In the genomic region with DNA sequence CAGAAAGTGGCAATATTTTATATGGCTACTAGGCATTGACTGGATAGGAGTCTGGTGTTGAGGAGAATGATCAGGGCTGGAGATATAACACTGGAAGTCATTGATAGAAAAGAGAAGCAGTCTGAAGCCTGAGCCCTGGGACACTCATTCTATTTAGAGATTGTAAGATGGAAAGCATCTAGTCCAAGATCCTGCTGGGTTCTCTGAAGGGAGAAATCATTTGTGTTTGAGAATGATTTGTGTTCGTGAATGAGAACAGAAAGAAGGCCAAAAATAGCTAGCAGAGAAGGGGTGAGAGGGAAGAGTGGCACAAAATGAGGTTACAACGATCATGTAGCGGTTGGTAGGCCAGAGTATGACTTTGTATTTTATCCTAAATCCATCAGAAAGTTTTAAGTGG, we compare ENCODE assay signal across 32 cellular contexts. TPM values are rescaled to one million over a fixed set of nuclear protein-coding genes. Genes with fewer than 3 reads are reported as not detected.
"Had no signal": no experiment of that assay in that cellular context is flagged by ENCODE, and none has a peak within 500 bp of the region (broad histone marks: within the 10 kb centered on the region; RNA-seq: fewer than 3 reads in every experiment).

No MANE protein-coding gene starts in this region.

- H3K9me3 ChIP-seq: adrenal gland, body of pancreas, esophagus muscularis mucosa, gastrocnemius medialis, heart left ventricle had no signal

- H3K4me3 Mint-ChIP-seq: activated CD4-positive, alpha-beta memory T cell treated with anti-CD3 and anti-CD28 coated beads for 36 hours; activated CD4-positive, alpha-beta T cell treated with anti-CD3 and anti-CD28 coated beads for 36 hours; activated CD4-positive, alpha-beta T cell treated with anti-CD3 and anti-CD28 coated beads, Interleukin-2, amount 10 ng/mL, durations not matched to agents 24 days and 14 days; activated CD8-positive, alpha-beta memory T cell treated with anti-CD3 and anti-CD28 coated beads, Interleukin-2, amount 10 ng/mL, durations not matched to agents 7 days and 5 days; activated CD8-positive, alpha-beta T cell treated with anti-CD3 and anti-CD28 coated beads, Interleukin-2, amount 10 ng/mL, durations not matched to agents 7 days and 5 days; activated naive CD4-positive, alpha-beta T cell treated with anti-CD3 and anti-CD28 coated beads for 36 hours; activated naive CD4-positive, alpha-beta T cell treated with anti-CD3 and anti-CD28 coated beads, Interleukin-2, amount 50 U/mL, for 24 hours; activated naive CD8-positive, alpha-beta T cell treated with anti-CD3 and anti-CD28 coated beads for 36 hours; activated naive CD8-positive, alpha-beta T cell treated with anti-CD3 and anti-CD28 coated beads, Interleukin-2, amount 50 U/mL, for 24 hours; activated T-helper 1 cell treated with anti-CD3 and anti-CD28 coated beads, Interleukin-12 subunit alpha, Interleukin-12 subunit beta, Interleukin-2, Interleukin-4 antibody, amounts not matched to agents 30 ng/mL and 10 ng/mL and 1 ng/mL, durations not matched to agents 14 hours and 24 hours and 36 hours; dendritic cell treated with granulocyte-macrophage colony-stimulating factor and Interleukin-4, amounts not matched to agents 40 ng/mL and 50 ng/mL, for 4 days had no signal

- H3K4me3 ChIP-seq: adrenal gland, body of pancreas, coronary artery, dorsolateral prefrontal cortex, esophagus muscularis mucosa, gastrocnemius medialis, heart left ventricle had no signal

- H3K27ac Mint-ChIP-seq: activated CD4-positive, alpha-beta memory T cell treated with anti-CD3 and anti-CD28 coated beads for 36 hours; activated CD4-positive, alpha-beta T cell treated with anti-CD3 and anti-CD28 coated beads for 36 hours; activated CD4-positive, alpha-beta T cell treated with anti-CD3 and anti-CD28 coated beads, Interleukin-2, amount 10 ng/mL, durations not matched to agents 24 days and 14 days; activated CD8-positive, alpha-beta memory T cell treated with anti-CD3 and anti-CD28 coated beads, Interleukin-2, amount 10 ng/mL, durations not matched to agents 7 days and 5 days; activated CD8-positive, alpha-beta T cell treated with anti-CD3 and anti-CD28 coated beads, Interleukin-2, amount 10 ng/mL, durations not matched to agents 7 days and 5 days; activated naive CD4-positive, alpha-beta T cell treated with anti-CD3 and anti-CD28 coated beads for 36 hours; activated naive CD4-positive, alpha-beta T cell treated with anti-CD3 and anti-CD28 coated beads, Interleukin-2, amount 50 U/mL, for 24 hours; activated naive CD8-positive, alpha-beta T cell treated with anti-CD3 and anti-CD28 coated beads for 36 hours; activated naive CD8-positive, alpha-beta T cell treated with anti-CD3 and anti-CD28 coated beads, Interleukin-2, amount 50 U/mL, for 24 hours; activated T-helper 1 cell treated with anti-CD3 and anti-CD28 coated beads, Interleukin-12 subunit alpha, Interleukin-12 subunit beta, Interleukin-2, Interleukin-4 antibody, amounts not matched to agents 30 ng/mL and 10 ng/mL and 1 ng/mL, durations not matched to agents 14 hours and 24 hours and 36 hours; activated T-helper 2 cell treated with anti-CD3 and anti-CD28 coated beads, Interferon-gamma antibody, Interleukin-2, Interleukin-4, amounts not matched to agents 10 μg/mL and 5 μg/mL and 100 μg/mL, durations not matched to agents 14 hours and 24 hours and 36 hours had no signal

- H3K36me3 ChIP-seq: adrenal gland, esophagus muscularis mucosa, gastrocnemius medialis, heart left ventricle had no signal

- H3K36me3 Mint-ChIP-seq: activated CD4-positive, alpha-beta memory T cell treated with anti-CD3 and anti-CD28 coated beads for 36 hours; activated CD8-positive, alpha-beta memory T cell treated with anti-CD3 and anti-CD28 coated beads, Interleukin-2, amount 10 ng/mL, durations not matched to agents 7 days and 5 days; activated naive CD4-positive, alpha-beta T cell treated with anti-CD3 and anti-CD28 coated beads, Interleukin-2, amount 50 U/mL, for 24 hours; activated naive CD8-positive, alpha-beta T cell treated with anti-CD3 and anti-CD28 coated beads for 36 hours had no signal

- H3K4me1 Mint-ChIP-seq: activated CD4-positive, alpha-beta T cell treated with anti-CD3 and anti-CD28 coated beads for 36 hours; activated CD4-positive, alpha-beta T cell treated with anti-CD3 and anti-CD28 coated beads, Interleukin-2, amount 10 ng/mL, durations not matched to agents 24 days and 14 days; activated CD8-positive, alpha-beta memory T cell treated with anti-CD3 and anti-CD28 coated beads, Interleukin-2, amount 10 ng/mL, durations not matched to agents 7 days and 5 days; activated naive CD4-positive, alpha-beta T cell treated with anti-CD3 and anti-CD28 coated beads, Interleukin-2, amount 50 U/mL, for 24 hours; activated naive CD8-positive, alpha-beta T cell treated with anti-CD3 and anti-CD28 coated beads for 36 hours; activated naive CD8-positive, alpha-beta T cell treated with anti-CD3 and anti-CD28 coated beads, Interleukin-2, amount 50 U/mL, for 24 hours had no signal

- H3K9me3 Mint-ChIP-seq: activated CD4-positive, alpha-beta memory T cell treated with anti-CD3 and anti-CD28 coated beads for 36 hours; activated CD4-positive, alpha-beta T cell treated with anti-CD3 and anti-CD28 coated beads, Interleukin-2, amount 10 ng/mL, durations not matched to agents 24 days and 14 days; activated naive CD4-positive, alpha-beta T cell treated with anti-CD3 and anti-CD28 coated beads for 36 hours; activated naive CD4-positive, alpha-beta T cell treated with anti-CD3 and anti-CD28 coated beads, Interleukin-2, amount 50 U/mL, for 24 hours; activated naive CD8-positive, alpha-beta T cell treated with anti-CD3 and anti-CD28 coated beads for 36 hours; activated naive CD8-positive, alpha-beta T cell treated with anti-CD3 and anti-CD28 coated beads, Interleukin-2, amount 50 U/mL, for 24 hours; activated T-helper 1 cell treated with anti-CD3 and anti-CD28 coated beads, Interleukin-12 subunit alpha, Interleukin-12 subunit beta, Interleukin-2, Interleukin-4 antibody, amounts not matched to agents 30 ng/mL and 10 ng/mL and 1 ng/mL, durations not matched to agents 14 hours and 24 hours and 36 hours; activated T-helper 2 cell treated with anti-CD3 and anti-CD28 coated beads, Interferon-gamma antibody, Interleukin-2, Interleukin-4, amounts not matched to agents 10 μg/mL and 5 μg/mL and 100 μg/mL, durations not matched to agents 14 hours and 24 hours and 36 hours; dendritic cell treated with granulocyte-macrophage colony-stimulating factor and Interleukin-4, amounts not matched to agents 40 ng/mL and 50 ng/mL, for 4 days had no signal

- ATAC-seq: activated CD4-positive, alpha-beta T cell treated with anti-CD3 and anti-CD28 coated beads for 36 hours; activated CD8-positive, alpha-beta memory T cell treated with anti-CD3 and anti-CD28 coated beads, Interleukin-2, amount 10 ng/mL, durations not matched to agents 7 days and 5 days; activated CD8-positive, alpha-beta T cell treated with anti-CD3 and anti-CD28 coated beads, Interleukin-2, amount 10 ng/mL, durations not matched to agents 7 days and 5 days; activated naive CD8-positive, alpha-beta T cell treated with anti-CD3 and anti-CD28 coated beads, Interleukin-2, amount 50 U/mL, for 24 hours; body of pancreas; foreskin keratinocyte; gastrocnemius medialis; heart left ventricle had no signal

- H3K27me3 ChIP-seq: adrenal gland, body of pancreas, dorsolateral prefrontal cortex, esophagus muscularis mucosa, foreskin keratinocyte, gastrocnemius medialis, heart left ventricle had no signal

- H3K4me1 ChIP-seq: adrenal gland, body of pancreas, esophagus muscularis mucosa, gastrocnemius medialis, heart left ventricle had no signal

- DNase-seq: activated CD4-positive, alpha-beta memory T cell treated with anti-CD3 and anti-CD28 coated beads for 36 hours; activated CD4-positive, alpha-beta T cell treated with anti-CD3 and anti-CD28 coated beads for 36 hours; activated CD4-positive, alpha-beta T cell treated with anti-CD3 and anti-CD28 coated beads, Interleukin-2, amount 10 ng/mL, durations not matched to agents 24 days and 14 days; activated CD4-positive, CD25-positive, alpha-beta regulatory T cell; activated CD4-positive, CD25-positive, alpha-beta regulatory T cell treated with anti-CD3 and anti-CD28 coated beads, Interleukin-2, amount 50 U/mL, for 72 hours; activated CD8-positive, alpha-beta memory T cell treated with anti-CD3 and anti-CD28 coated beads, Interleukin-2, amount 10 ng/mL, durations not matched to agents 7 days and 5 days; activated CD8-positive, alpha-beta memory T cell treated with anti-CD3 and anti-CD28 coated beads, Interleukin-2, amount 50 U/mL, for 4 hours; activated CD8-positive, alpha-beta T cell treated with anti-CD3 and anti-CD28 coated beads, Interleukin-2, amount 10 ng/mL, durations not matched to agents 7 days and 5 days; activated effector memory CD4-positive, alpha-beta T cell treated with anti-CD3 and anti-CD28 coated beads, Interleukin-2, amount 50 U/mL, for 16 hours; activated naive CD4-positive, alpha-beta T cell treated with anti-CD3 and anti-CD28 coated beads for 36 hours; activated naive CD8-positive, alpha-beta T cell treated with anti-CD3 and anti-CD28 coated beads for 36 hours; activated naive CD8-positive, alpha-beta T cell treated with anti-CD3 and anti-CD28 coated beads, Interleukin-2, amount 50 U/mL, for 24 hours; activated T-cell treated with anti-CD3 and anti-CD28 coated beads, Interleukin-2, amount 50 U/mL, for 1 hour; activated T-cell treated with anti-CD3 and anti-CD28 coated beads, Interleukin-2, amount 50 U/mL, for 48 hours; adrenal gland; amygdala; aorta; body of pancreas; dorsolateral prefrontal cortex; effector memory CD4-positive, alpha-beta T cell; foreskin keratinocyte; gastrocnemius medialis; glutamatergic neuron; heart left ventricle; T-helper 2 cell had no signal

RNA-seq across cellular contexts. Expression of gene CDK15, which starts 18.0 kb away (rescaled TPM):
- total RNA-seq: activated CD4-positive, alpha-beta memory T cell treated with anti-CD3 and anti-CD28 coated beads for 36 hours; activated CD4-positive, alpha-beta T cell treated with anti-CD3 and anti-CD28 coated beads for 36 hours; activated CD4-positive, alpha-beta T cell treated with anti-CD3 and anti-CD28 coated beads, Interleukin-2, amount 10 ng/mL, durations not matched to agents 24 days and 14 days; activated CD8-positive, alpha-beta memory T cell treated with anti-CD3 and anti-CD28 coated beads for 36 hours; activated CD8-positive, alpha-beta memory T cell treated with anti-CD3 and anti-CD28 coated beads, Interleukin-2, amount 10 ng/mL, durations not matched to agents 7 days and 5 days; activated CD8-positive, alpha-beta T cell treated with anti-CD3 and anti-CD28 coated beads, Interleukin-2, amount 10 ng/mL, durations not matched to agents 7 days and 5 days; activated naive CD4-positive, alpha-beta T cell treated with anti-CD3 and anti-CD28 coated beads for 36 hours; activated naive CD8-positive, alpha-beta T cell treated with anti-CD3 and anti-CD28 coated beads for 36 hours; activated T-helper 1 cell treated with anti-CD3 and anti-CD28 coated beads, Interleukin-12 subunit alpha, Interleukin-12 subunit beta, Interleukin-2, Interleukin-4 antibody, amounts not matched to agents 30 ng/mL and 10 ng/mL and 1 ng/mL, durations not matched to agents 14 hours and 24 hours and 36 hours; activated T-helper 2 cell treated with anti-CD3 and anti-CD28 coated beads, Interferon-gamma antibody, Interleukin-2, Interleukin-4, amounts not matched to agents 10 μg/mL and 5 μg/mL and 100 μg/mL, durations not matched to agents 14 hours and 24 hours and 36 hours had no signal
